17 cellular contexts compared by ENCODE assay signal in the genomic region with DNA sequence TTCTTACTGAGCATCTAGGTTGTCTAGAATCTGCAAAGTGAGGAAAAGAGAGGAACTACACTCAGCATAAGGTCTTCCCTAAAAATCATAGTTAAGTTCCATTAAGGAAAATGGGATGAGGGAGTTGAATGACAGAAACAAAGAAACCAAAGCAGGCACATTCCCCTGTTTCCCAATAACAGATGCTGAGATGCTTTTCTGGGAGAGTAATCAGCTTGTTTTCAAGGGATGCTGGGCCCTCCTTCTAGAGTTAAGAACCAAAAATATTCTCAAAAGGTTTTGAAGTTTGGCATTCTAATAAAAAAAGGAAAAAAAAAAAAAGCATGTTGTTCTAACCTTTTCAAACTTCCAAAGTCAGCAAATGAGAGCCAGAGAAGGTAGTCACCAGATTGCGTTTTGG.
DNase-seq lines count a peak whose midpoint lies in the region; ATAC-seq, FAIRE-seq and TF ChIP-seq lines count a peak whose summit lies in the region.
"Had no signal": no experiment of that assay in that cellular context is flagged by ENCODE, and none has a peak within 500 bp of the region (broad histone marks: within the 10 kb centered on the region; RNA-seq: fewer than 3 reads in every experiment).

No MANE protein-coding gene starts in this region.

- no peaks in the 10 kb centered on the region for H3K79me1 ChIP-seq in neuronal stem cell (ENCODE audit: low read depth, low read length)

- in situ Hi-C loops in HepG2 (cut with HindIII; ENCODE audit: extremely low pct_ligation_motif_present, low pct_unique_long_range_greater_than_20kb) = no loop called here

- H2BK12ac ChIP-seq in neuronal stem cell (ENCODE audit: low read length) = no peak overlapping the region

- H3K4me1 Mint-ChIP-seq in activated naive CD4-positive, alpha-beta T cell treated with anti-CD3 and anti-CD28 coated beads for 36 hours (ENCODE audit: low read depth) = peaks cover 3% of the 10 kb centered on the region
- H3K4me1 Mint-ChIP-seq: CD4-positive, alpha-beta memory T cell had no signal

- no peak for FAIRE-seq in HepG2 (lab: Jason Lieb, UNC)
- FAIRE-seq: A549, GM12892 had no signal

- H4K20me1 ChIP-seq in HepG2 (ENCODE audit: insufficient read depth, low read length) = no peaks in the 10 kb centered on the region

- no peak for TF ChIP-seq CTCF in HepG2 (CRISPR knock-in tag; IDR thresholded peaks at IDR 0.05)

- no peak overlapping the region for H3K18ac ChIP-seq in neuronal stem cell (ENCODE audit: low read length)

- H2AK5ac ChIP-seq in neuronal stem cell (ENCODE audit: low read depth, low read length) = no peak overlapping the region

- no peak overlapping the region for H3K27ac ChIP-seq in neuronal stem cell (replicated peaks; ENCODE audit: low read length)
- H3K27ac ChIP-seq in HepG2 (ENCODE audit: extremely low read length, insufficient read depth, low read length) = no peak overlapping the region
- H3K27ac ChIP-seq: A549, C4-2B had no signal

- DNase-seq in adipocyte (ENCODE audit: low read depth) (peak; percentile 47), fibroblast of gingiva (ENCODE audit: low read depth) (peak; percentile 41), neuronal stem cell (ENCODE audit: low spot score) (no peak), HepG2 (ENCODE audit: low spot score) (no peak), SK-N-DZ (ENCODE audit: low spot score) (no peak), 8988T (no peak)
- DNase-seq in activated naive CD4-positive, alpha-beta T cell treated with anti-CD3 and anti-CD28 coated beads for 36 hours = no peak
- DNase-seq: BE2C; CD4-positive, alpha-beta memory T cell; DMS153; DMS79 treated with DMSO at 0.1 percent for 48 hours; GDM1; GOT3 had no signal

- CTCF ChIA-PET in HepG2 (lab: Yijun Ruan, JAX; ENCODE audit: low intra/inter-chr PET ratio, low total read pairs) = no interaction called here
- CTCF ChIA-PET in activated naive CD4-positive, alpha-beta T cell treated with anti-CD3 and anti-CD28 coated beads for 36 hours (lab: Charles Lee) = interaction anchor here (0.7 kb wide), 1 partner anchor 64 kb away, joined by 3 read pairs; no protein-coding TSS in a partner anchor

- no peak for TF ChIP-seq EP300 in HepG2 (IDR thresholded peaks at IDR 0.05; ENCODE audit: low read depth in 2 of 2, low read length in 2 of 2)
- TF ChIP-seq EP300 in HepG2 (CRISPR knock-in tag; IDR thresholded peaks at IDR 0.05; ENCODE audit: borderline replicate concordance) = no peak

- no peak for TF ChIP-seq RAD21 in HepG2 (CRISPR knock-in tag; IDR thresholded peaks at IDR 0.05)

- POLR2A ChIA-PET in HepG2 (lab: Yijun Ruan, JAX) = no interaction called here

- H3K9me3 ChIP-seq in adipocyte (ENCODE audit: control insufficient read depth, low read length) = no peaks in the 10 kb centered on the region
- H3K9me3 ChIP-seq in neuronal stem cell (replicated peaks in 1 of 2; ENCODE audit: control insufficient read depth in 2 of 2, insufficient read depth in 1 of 2, low read depth in 1 of 2, low read length in 2 of 2) = no peaks in the 10 kb centered on the region
- H3K9me3 ChIP-seq in HepG2 (ENCODE audit: low read length) = no peaks in the 10 kb centered on the region
- H3K9me3 ChIP-seq: A549, BE2C, HAP-1 had no signal

- no CpG with 5 or more reads among the region's 1 CpG for WGBS in neuronal stem cell (ENCODE audit: extremely low coverage in 2 of 2, insufficient read length in 2 of 2, insufficient replicate concordance in 1 of 2), 2 donors
- WGBS in HepG2 (ENCODE audit: low lambda C conversion rate) = 74% methylated on average over 1 of the region's 1 CpG

- H3K79me2 ChIP-seq in HepG2 (ENCODE audit: insufficient read depth, low read length) = no peaks in the 10 kb centered on the region

- H3K4me1 ChIP-seq in adipocyte (ENCODE audit: control insufficient read depth, insufficient read depth, low read length) (peaks cover 28% of the 10 kb centered on the region), neuronal stem cell (ENCODE audit: control insufficient read depth in 2 of 2, insufficient read depth in 1 of 2, low read depth in 1 of 2, low read length in 2 of 2) (peaks cover 0 to 3% of the 10 kb centered on the region in 2 donors), HepG2 (ENCODE audit: insufficient read depth, low read length) (peaks cover 13% of the 10 kb centered on the region)
- H3K4me1 ChIP-seq: A549, BE2C, HAP-1 had no signal

- H4K91ac ChIP-seq in neuronal stem cell (ENCODE audit: low read depth, low read length, poor library complexity) = no peak overlapping the region

- H2BK5ac ChIP-seq in neuronal stem cell (ENCODE audit: low read length) = no peak overlapping the region

- H2AFZ ChIP-seq in neuronal stem cell (ENCODE audit: low read length) (peak overlapping the region; percentile 14), HepG2 (ENCODE audit: low read length) (no peak overlapping the region)

- no peak overlapping the region for H2BK15ac ChIP-seq in neuronal stem cell (ENCODE audit: low read length)

- no peak overlapping the region for H3K4me2 ChIP-seq in neuronal stem cell (ENCODE audit: insufficient read depth, low read length, poor library complexity, severe bottlenecking)
- no peak overlapping the region for H3K4me2 ChIP-seq in HepG2 (ENCODE audit: low read depth, low read length)
- H3K4me2 ChIP-seq: A549 had no signal

- H3K4me3 Mint-ChIP-seq in activated naive CD4-positive, alpha-beta T cell treated with anti-CD3 and anti-CD28 coated beads for 36 hours = no peak overlapping the region
- H3K4me3 Mint-ChIP-seq: CD4-positive, alpha-beta memory T cell had no signal

- H2BK120ac ChIP-seq in neuronal stem cell (ENCODE audit: low read depth, low read length) = no peak overlapping the region

- H3K27me3 Mint-ChIP-seq in activated naive CD4-positive, alpha-beta T cell treated with anti-CD3 and anti-CD28 coated beads for 36 hours (ENCODE audit: low read depth) = no peaks in the 10 kb centered on the region

- H3K9me3 Mint-ChIP-seq in activated naive CD4-positive, alpha-beta T cell treated with anti-CD3 and anti-CD28 coated beads for 36 hours = no peaks in the 10 kb centered on the region

- H3K4ac ChIP-seq in neuronal stem cell (ENCODE audit: low read length) = no peak overlapping the region

- no peak overlapping the region for H4K8ac ChIP-seq in neuronal stem cell (ENCODE audit: low read depth, low read length)

- no TSS peak for BruUV-seq in HepG2 (replicated peaks; lab: Mats Ljungman, UMichigan)

- H3K4me3 ChIP-seq in adipocyte (ENCODE audit: low read length) (no peak overlapping the region), neuronal stem cell (ENCODE audit: low read length in 2 of 2) (no peak overlapping the region), HepG2 (replicated peaks in 1 of 3; ENCODE audit: insufficient read depth in 1 of 3, low read depth in 2 of 3, low read length in 3 of 3) (no peak overlapping the region)
- H3K4me3 ChIP-seq: A549, HAP-1 had no signal

- H3K27me3 ChIP-seq in adipocyte (replicated peaks; ENCODE audit: control insufficient read depth, insufficient read depth, low read length) (no peaks in the 10 kb centered on the region), neuronal stem cell (ENCODE audit: control insufficient read depth in 3 of 3, insufficient read depth in 3 of 3, low read depth in 1 of 3, low read length in 3 of 3) (no peaks in the 10 kb centered on the region), HepG2 (ENCODE audit: control insufficient read depth in 1 of 2, insufficient read depth in 2 of 2, low read length in 2 of 2) (no peaks in the 10 kb centered on the region)

- H3K36me3 ChIP-seq in adipocyte (ENCODE audit: control insufficient read depth, insufficient read depth, low read length, severe bottlenecking) (no peaks in the 10 kb centered on the region), neuronal stem cell (replicated peaks in 1 of 2; ENCODE audit: control insufficient read depth in 2 of 2, insufficient read depth in 2 of 2, low read length in 2 of 2) (no peaks in the 10 kb centered on the region), HepG2 (replicated peaks in 1 of 2; ENCODE audit: control insufficient read depth in 1 of 2, insufficient read depth in 2 of 2, low read length in 2 of 2) (no peaks in the 10 kb centered on the region)
- H3K36me3 ChIP-seq: BE2C, HAP-1 had no signal

- H3K36me3 Mint-ChIP-seq in activated naive CD4-positive, alpha-beta T cell treated with anti-CD3 and anti-CD28 coated beads for 36 hours (ENCODE audit: low read depth) = no peaks in the 10 kb centered on the region
- H3K36me3 Mint-ChIP-seq: CD4-positive, alpha-beta memory T cell had no signal

- H3K27ac Mint-ChIP-seq in activated naive CD4-positive, alpha-beta T cell treated with anti-CD3 and anti-CD28 coated beads for 36 hours = no peak overlapping the region
- H3K27ac Mint-ChIP-seq: CD4-positive, alpha-beta memory T cell had no signal

- no peak for TF ChIP-seq POLR2A in HepG2 (IDR thresholded peaks at IDR 0.05; ENCODE audit: insufficient read depth in 1 of 2, low read depth in 2 of 2, low read length in 2 of 2)

- ATAC-seq in HepG2 = no peak
- ATAC-seq: A549 had no signal

- H3K9ac ChIP-seq in adipocyte (ENCODE audit: low read length) (no peak overlapping the region), neuronal stem cell (ENCODE audit: low read depth, low read length, poor library complexity) (no peak overlapping the region), HepG2 (ENCODE audit: insufficient read depth, low read depth, low read length) (no peak overlapping the region)

- H3K14ac ChIP-seq in neuronal stem cell (ENCODE audit: low read length) = no peak overlapping the region

- intact Hi-C loops in HepG2 (cut with micrococcal nuclease; ENCODE audit: unreplicated experiment) = no loop called here
- intact Hi-C loops in activated naive CD4-positive, alpha-beta T cell treated with anti-CD3 and anti-CD28 coated beads for 36 hours (cut with micrococcal nuclease) = no loop called here

- no peak overlapping the region for H3K23ac ChIP-seq in neuronal stem cell (ENCODE audit: low read depth, low read length, poor library complexity)

TF ChIP-seq in HepG2, 621 proteins besides CTCF, POLR2A, EP300 and RAD21 (continues in another document):
- TF ChIP-seq ETS1 (CRISPR knock-in tag; IDR thresholded peaks at IDR 0.05) (no peak), ZNF264 (CRISPR knock-in tag; IDR thresholded peaks at IDR 0.05) (no peak), ZNF746 (CRISPR knock-in tag; IDR thresholded peaks at IDR 0.05) (no peak), ZNF772 (CRISPR knock-in tag; IDR thresholded peaks at IDR 0.05) (no peak)

Comparison
In these comparisons a context has a peak if more than half of its experiments do, and no peak if none do; other contexts are left out.
1. DNase-seq: peak in adipocyte (single experiment) and fibroblast of gingiva (single experiment); none in neuronal stem cell (single experiment), HepG2 (single experiment), activated naive CD4-positive, alpha-beta T cell treated with anti-CD3 and anti-CD28 coated beads for 36 hours (single experiment), SK-N-DZ (single experiment) and 8988T (single experiment).